Comparison of ENCODE assay signal across 21 cellular contexts in genomic region chr11:105078283-105078682, GRCh38. TPM values are rescaled to one million over a fixed set of nuclear protein-coding genes. Genes with fewer than 3 reads are reported as not detected.
A peak's percentile ranks its signal among the peaks of the same experiment; 100 is the strongest.
DNase-seq lines count a peak whose midpoint lies in the region; ATAC-seq and TF ChIP-seq lines count a peak whose summit lies in the region.
"Had no signal": no experiment of that assay in that cellular context is flagged by ENCODE, and none has a peak within 500 bp of the region (broad histone marks: within the 10 kb centered on the region; RNA-seq: fewer than 3 reads in every experiment).

No MANE protein-coding gene starts in this region.

- no TSS peak for BruUV-seq in mammary epithelial cell (replicated peaks; lab: Mats Ljungman, UMichigan)
- no TSS peak for BruUV-seq in MCF 10A (replicated peaks; lab: Mats Ljungman, UMichigan)

- no peaks in the 10 kb centered on the region for H3K36me3 Mint-ChIP-seq in MCF 10A (ENCODE audit: insufficient read depth, unreplicated experiment)
- H3K36me3 Mint-ChIP-seq: CD8-positive, alpha-beta T cell had no signal

- H3K4me1 Mint-ChIP-seq in MCF 10A (ENCODE audit: insufficient read depth, unreplicated experiment): peaks cover 23% of the 10 kb centered on the region

- no peak overlapping the region for H3K27ac Mint-ChIP-seq in MCF 10A (ENCODE audit: low read depth, unreplicated experiment)
- H3K27ac Mint-ChIP-seq: B cell; CD4-positive, CD25-positive, alpha-beta regulatory T cell; CD8-positive, alpha-beta T cell had no signal

- DNase-seq in mammary epithelial cell (peak; percentile 17), MCF 10A (ENCODE audit: unreplicated experiment) (no peak), myocyte (ENCODE audit: low read depth) (peak; percentile 69), DMS79 (lab: John Stamatoyannopoulos, UW) (no peak), NAMALWA (ENCODE audit: low spot score) (no peak)
- DNase-seq: Caco-2; CD4-positive, CD25-positive, alpha-beta regulatory T cell; CD8-positive, alpha-beta T cell; DMS153; EL; GDM1; GM23248; H7; HCEC 1CT had no signal

- POLR2A ChIA-PET in MCF 10A (lab: Yijun Ruan, JAX): interaction anchor here (1.6 to 1.8 kb wide), 2 partner anchors 32 to 35 kb away, joined by 5 to 6 read pairs; no protein-coding TSS in a partner anchor

- no peak overlapping the region for H3K4me3 Mint-ChIP-seq in MCF 10A (ENCODE audit: unreplicated experiment)
- H3K4me3 Mint-ChIP-seq: B cell; CD4-positive, CD25-positive, alpha-beta regulatory T cell; CD8-positive, alpha-beta T cell had no signal

- no peaks in the 10 kb centered on the region for H3K27me3 Mint-ChIP-seq in MCF 10A (ENCODE audit: insufficient read depth, unreplicated experiment)
- H3K27me3 Mint-ChIP-seq: CD4-positive, CD25-positive, alpha-beta regulatory T cell had no signal

- no peak overlapping the region for H3K9ac ChIP-seq in mammary epithelial cell (ENCODE audit: insufficient read depth, low read length)
- H3K9ac ChIP-seq: BLaER1, GM23248 had no signal

- peaks cover 7% of the 10 kb centered on the region for H3K4me1 ChIP-seq in mammary epithelial cell (ENCODE audit: insufficient read depth, low read length)
- H3K4me1 ChIP-seq: Caco-2 had no signal

- no peaks in the 10 kb centered on the region for H3K36me3 ChIP-seq in mammary epithelial cell (ENCODE audit: insufficient read depth, low read length)
- H3K36me3 ChIP-seq: BLaER1 had no signal

- no peaks in the 10 kb centered on the region for H3K9me3 ChIP-seq in mammary epithelial cell (replicated peaks; ENCODE audit: insufficient read depth, low read length)
- H3K9me3 ChIP-seq: BLaER1, Caco-2 had no signal

- ATAC-seq in esophagus mucosa: peak; percentile 92
- ATAC-seq: CD8-positive, alpha-beta T cell; GM12878 had no signal

- H3K9me3 Mint-ChIP-seq in MCF 10A (ENCODE audit: unreplicated experiment): no peaks in the 10 kb centered on the region
- H3K9me3 Mint-ChIP-seq: CD4-positive, CD25-positive, alpha-beta regulatory T cell; CD8-positive, alpha-beta T cell had no signal

- no peaks in the 10 kb centered on the region for H3K27me3 ChIP-seq in mammary epithelial cell (ENCODE audit: insufficient read depth, low read length)
- H3K27me3 ChIP-seq: BLaER1 had no signal

- in situ Hi-C loops in mammary epithelial cell (cut with MboI; ENCODE audit: low sequenced_read_pairs in 2 of 2): no loop called here

- no peaks in the 10 kb centered on the region for H3K79me2 ChIP-seq in mammary epithelial cell (ENCODE audit: insufficient read depth, low read length)

- peak overlapping the region; percentile 69 for H2AFZ ChIP-seq in mammary epithelial cell (ENCODE audit: low read depth, low read length)
- H2AFZ ChIP-seq: GM23248 had no signal

- H3K4me3 ChIP-seq in mammary epithelial cell (replicated peaks in 1 of 3; ENCODE audit: insufficient read depth in 1 of 3, low read depth in 2 of 3, low read length in 3 of 3): no peak overlapping the region
- H3K4me3 ChIP-seq: BLaER1, GM12878, GM23248 had no signal

- H3K27ac ChIP-seq in mammary epithelial cell (ENCODE audit: insufficient read depth, low read depth, low read length): peak overlapping the region; percentile 64
- H3K27ac ChIP-seq: 22Rv1, BLaER1, C4-2B, GM23248 had no signal

- CTCF ChIA-PET in mammary epithelial cell (lab: Charles Lee; ENCODE audit: low non-redundant PET): no interaction called here
- CTCF ChIA-PET in MCF 10A (lab: Yijun Ruan, JAX): interaction anchor here (0.6 kb wide), 1 partner anchor 1054 kb away, joined by 3 read pairs; no protein-coding TSS in a partner anchor

- intact Hi-C loops in mammary epithelial cell (cut with micrococcal nuclease): no loop called here
- intact Hi-C loops in MCF 10A (cut with micrococcal nuclease): no loop called here

- 30% methylated on average over 3 of the region's 3 CpGs for WGBS in mammary epithelial cell (ENCODE audit: low coverage, missing lambda C conversion rate)

- dilution Hi-C loops in mammary epithelial cell (cut with HindIII; ENCODE audit: low sequenced_read_pairs): no loop called here

- H3K4me2 ChIP-seq in mammary epithelial cell (ENCODE audit: insufficient read depth, low read depth, low read length): peak overlapping the region; percentile 52
- H3K4me2 ChIP-seq: BLaER1 had no signal

- TF ChIP-seq CTCF in mammary epithelial cell (conservative IDR thresholded peaks at IDR 0.05 in 1 of 2, IDR thresholded peaks at IDR 0.05 in 1 of 2; ENCODE audit: extremely low read depth in 1 of 2, insufficient read depth in 1 of 2, low read depth in 1 of 2, low read length in 2 of 2): no peak
- no peak for TF ChIP-seq CTCF in MCF 10A (IDR thresholded peaks at IDR 0.05; ENCODE audit: unreplicated experiment)

- H4K20me1 ChIP-seq in mammary epithelial cell (ENCODE audit: insufficient read depth, low read length): no peaks in the 10 kb centered on the region
- H4K20me1 ChIP-seq: BLaER1 had no signal

RNA-seq across cellular contexts. Expression of gene CARD16, which starts 33.1 kb away (rescaled TPM):
- total RNA-seq in mammary epithelial cell: 1 to 10 TPM; 2.2 to 5.8 TPM
- polyA plus RNA-seq in mammary epithelial cell: 9.0 TPM
- polyA minus RNA-seq in mammary epithelial cell: not detected
- 14.0 and 14.4 TPM in 2 replicates for total RNA-seq in MCF 10A (2022)
- total RNA-seq in esophagus mucosa: 14.0 TPM
- total RNA-seq in myocyte: not detected in 2 replicates
- not detected for polyA plus RNA-seq in myocyte (2012)
- total RNA-seq: GM23248, H1, H7 had no signal
- polyA plus RNA-seq: GM23248, H1 had no signal

RNA-seq across cellular contexts. Expression of gene CASP1, which starts 43.3 kb away (rescaled TPM):
- total RNA-seq in mammary epithelial cell (10 to 100 TPM; 44.3 to 56.1 TPM), MCF 10A (2022) (27.2 and 34.4 TPM in 2 replicates), esophagus mucosa (58.8 TPM), myocyte (2.2 and 2.9 TPM in 2 replicates)
- polyA plus RNA-seq in mammary epithelial cell: 30.2 TPM
- 112 TPM for polyA minus RNA-seq in mammary epithelial cell
- polyA plus RNA-seq in myocyte (2012): 2.9 TPM
- total RNA-seq: H1, H7 had no signal
- polyA plus RNA-seq: H1 had no signal

RNA-seq across cellular contexts. Expression of gene CASP5, which starts 55.3 kb away (rescaled TPM):
- total RNA-seq in mammary epithelial cell (under 1 TPM in 1 of 2 donors, not detected in 1; 0.17 TPM), MCF 10A (2022) (not detected in 2 replicates), esophagus mucosa (not detected), myocyte (not detected in 2 replicates)
- not detected for polyA plus RNA-seq in mammary epithelial cell
- polyA minus RNA-seq in mammary epithelial cell: not detected
- 0.08 TPM for polyA plus RNA-seq in myocyte (2012)
- total RNA-seq: B cell; CD4-positive, CD25-positive, alpha-beta regulatory T cell; CD8-positive, alpha-beta T cell; GM12878; GM23248; H1; H7 had no signal
- polyA plus RNA-seq: GM12878, GM23248, H1 had no signal

Comparison
In these comparisons a context has a peak if more than half of its experiments do, and no peak if none do; other contexts are left out.
1. DNase-seq: peak in mammary epithelial cell (single experiment) and myocyte (single experiment); none in MCF 10A (single experiment), DMS79 (single experiment) and NAMALWA (single experiment).